Comparison of ENCODE assay signal across 39 cellular contexts in genomic region chr6:110643175-110643574, GRCh38.
A peak's percentile ranks its signal among the peaks of the same experiment; 100 is the strongest.
DNase-seq lines count a peak whose midpoint lies in the region; ATAC-seq and TF ChIP-seq lines count a peak whose summit lies in the region.
"Had no signal": no experiment of that assay in that cellular context is flagged by ENCODE, and none has a peak within 500 bp of the region (broad histone marks: within the 10 kb centered on the region; RNA-seq: fewer than 3 reads in every experiment).

No MANE protein-coding gene starts in this region.

- CTCF ChIA-PET in mammary epithelial cell (lab: Charles Lee; ENCODE audit: low non-redundant PET): no interaction called here
- CTCF ChIA-PET in MCF 10A (lab: Yijun Ruan, JAX): interaction anchor here (0.6 to 0.9 kb wide), 3 partner anchors 39 to 110 kb away, joined by 3 to 6 read pairs (median 3); no protein-coding TSS in a partner anchor
- CTCF ChIA-PET in naive thymus-derived CD4-positive, alpha-beta T cell (lab: Charles Lee): no interaction called here

- H4K20me1 ChIP-seq in mammary epithelial cell (ENCODE audit: insufficient read depth, low read length): no peaks in the 10 kb centered on the region

- no peaks in the 10 kb centered on the region for H3K9me3 ChIP-seq in mammary epithelial cell (replicated peaks; ENCODE audit: insufficient read depth, low read length)
- no peaks in the 10 kb centered on the region for H3K9me3 ChIP-seq in naive thymus-derived CD4-positive, alpha-beta T cell (ENCODE audit: control insufficient read depth in 2 of 3, low read length in 3 of 3)
- peaks cover 0 to 3% (median 0%) of the 10 kb centered on the region in 11 donors for H3K9me3 ChIP-seq in heart right ventricle
- H3K9me3 ChIP-seq: A549, ascending aorta, esophagus muscularis mucosa, HAP-1, ovary, right atrium auricular region, suprapubic skin, upper lobe of right lung had no signal

- in situ Hi-C loops in mammary epithelial cell (cut with MboI; ENCODE audit: low sequenced_read_pairs in 2 of 2): no loop called here

- H3K9me3 Mint-ChIP-seq in MCF 10A (ENCODE audit: unreplicated experiment): no peaks in the 10 kb centered on the region
- peaks cover 0 to 3% (median 0%) of the 10 kb centered on the region in 11 donors for H3K9me3 Mint-ChIP-seq in naive thymus-derived CD4-positive, alpha-beta T cell
- H3K9me3 Mint-ChIP-seq: activated CD4-positive, alpha-beta T cell treated with anti-CD3 and anti-CD28 coated beads, Interleukin-2, amount 10 ng/mL, durations not matched to agents 24 days and 14 days; CD8-positive, alpha-beta T cell; central memory CD8-positive, alpha-beta T cell; memory B cell; neural crest cell had no signal

- H3K36me3 ChIP-seq in mammary epithelial cell (ENCODE audit: insufficient read depth, low read length) (no peaks in the 10 kb centered on the region), heart right ventricle (peaks cover 0 to 16% (median 6%) of the 10 kb centered on the region in 9 donors)
- peaks cover 0 to 12% (median 0%) of the 10 kb centered on the region in 3 experiments for H3K36me3 ChIP-seq in naive thymus-derived CD4-positive, alpha-beta T cell (ENCODE audit: control insufficient read depth in 2 of 3, insufficient read depth in 3 of 3, low read length in 3 of 3)
- H3K36me3 ChIP-seq: HAP-1, ovary had no signal

- H3K4me3 ChIP-seq in mammary epithelial cell (replicated peaks in 1 of 3; ENCODE audit: insufficient read depth in 1 of 3, low read depth in 2 of 3, low read length in 3 of 3): no peak overlapping the region
- no peak overlapping the region for H3K4me3 ChIP-seq in fibroblast of mammary gland (ENCODE audit: control insufficient read depth, low read depth, low read length)
- no peak overlapping the region for H3K4me3 ChIP-seq in naive thymus-derived CD4-positive, alpha-beta T cell (ENCODE audit: low read length)
- no peak overlapping the region for H3K4me3 ChIP-seq in heart right ventricle
- H3K4me3 ChIP-seq: A549, ascending aorta, esophagus muscularis mucosa, HAP-1, ovary, right atrium auricular region, smooth muscle cell, suprapubic skin, upper lobe of right lung had no signal

- no peak for ATAC-seq in naive thymus-derived CD4-positive, alpha-beta T cell
- no peak for ATAC-seq in heart right ventricle
- ATAC-seq: A549; CD8-positive, alpha-beta T cell; left lobe of liver; upper lobe of right lung had no signal

- intact Hi-C loops in mammary epithelial cell (cut with micrococcal nuclease) (no loop called here), MCF 10A (cut with micrococcal nuclease) (no loop called here), heart right ventricle (cut with DNase I) (no loop called here)
- intact Hi-C loops in naive thymus-derived CD4-positive, alpha-beta T cell (cut with micrococcal nuclease): no loop called here

- H3K9ac ChIP-seq in mammary epithelial cell (ENCODE audit: insufficient read depth, low read length): no peak overlapping the region
- H3K9ac ChIP-seq: KMS-11 had no signal

- H3K27ac ChIP-seq in mammary epithelial cell (ENCODE audit: insufficient read depth, low read depth, low read length) (no peak overlapping the region), heart right ventricle (no peak overlapping the region)
- H3K27ac ChIP-seq in naive thymus-derived CD4-positive, alpha-beta T cell (ENCODE audit: low read depth, low read length): no peak overlapping the region
- H3K27ac ChIP-seq: A549, ascending aorta, esophagus muscularis mucosa, HL-60, KMS-11, ovary, right atrium auricular region, suprapubic skin, upper lobe of right lung, WERI-Rb-1 had no signal

- WGBS in mammary epithelial cell (ENCODE audit: low coverage, missing lambda C conversion rate): 74% methylated on average over 2 of the region's 2 CpGs
- WGBS in heart right ventricle, 2 donors: 93 to 95% methylated on average over 2 of the region's 2 CpGs

- H3K27ac Mint-ChIP-seq in MCF 10A (ENCODE audit: low read depth, unreplicated experiment): no peak overlapping the region
- H3K27ac Mint-ChIP-seq in naive thymus-derived CD4-positive, alpha-beta T cell: no peak overlapping the region
- H3K27ac Mint-ChIP-seq: activated CD4-positive, alpha-beta T cell treated with anti-CD3 and anti-CD28 coated beads, Interleukin-2, amount 10 ng/mL, durations not matched to agents 24 days and 14 days; activated naive CD8-positive, alpha-beta T cell; CD8-positive, alpha-beta T cell; dendritic cell treated with granulocyte-macrophage colony-stimulating factor and Interleukin-4, amounts not matched to agents 40 ng/mL and 50 ng/mL, for 4 days; endodermal cell had no signal

- dilution Hi-C loops in mammary epithelial cell (cut with HindIII; ENCODE audit: low sequenced_read_pairs): no loop called here

- H3K4me2 ChIP-seq in mammary epithelial cell (ENCODE audit: insufficient read depth, low read depth, low read length): no peak overlapping the region
- H3K4me2 ChIP-seq: A549, KMS-11, smooth muscle cell had no signal

- DNase-seq in mammary epithelial cell: peak; percentile 44
- DNase-seq in MCF 10A (ENCODE audit: unreplicated experiment): no peak
- peak; percentile 28 for DNase-seq in amniotic epithelial cell (ENCODE audit: low read depth)
- DNase-seq in fibroblast of mammary gland (ENCODE audit: low read depth): peak; percentile 33
- DNase-seq in NCI-H2081 treated with DMSO at 0.1 percent for 48 hours (lab: John Stamatoyannopoulos, UW): no peak
- no peak for DNase-seq in NCI-H2081 (lab: John Stamatoyannopoulos, UW)
- DNase-seq in naive thymus-derived CD4-positive, alpha-beta T cell: no peak
- DNase-seq in heart right ventricle: no peak
- DNase-seq: activated CD4-positive, alpha-beta T cell treated with anti-CD3 and anti-CD28 coated beads, Interleukin-2, amount 10 ng/mL, durations not matched to agents 24 days and 14 days; activated CD8-positive, alpha-beta memory T cell treated with anti-CD3 and anti-CD28 coated beads for 24 hours; activated effector memory CD4-positive, alpha-beta T cell treated with anti-CD3 and anti-CD28 coated beads, Interleukin-2, amount 50 U/mL, for 16 hours; activated T-cell treated with anti-CD3 and anti-CD28 coated beads for 4 hours; CD8-positive, alpha-beta T cell; endodermal cell; NCI-H1417 treated with DMSO at 0.1 percent for 48 hours; NCI-H2029 treated with DMSO at 0.1 percent for 48 hours; NCI-H2227 treated with DMSO at 0.1 percent for 48 hours; NCI-H526; ovary; SHP77; stimulated activated naive CD4-positive, alpha-beta T cell treated with Interleukin-2 at 50 U/mL for 16 hours; T-helper 9 cell; upper lobe of right lung; WERI-Rb-1 had no signal

- no peaks in the 10 kb centered on the region for H3K27me3 Mint-ChIP-seq in MCF 10A (ENCODE audit: insufficient read depth, unreplicated experiment)
- no peaks in the 10 kb centered on the region for H3K27me3 Mint-ChIP-seq in naive thymus-derived CD4-positive, alpha-beta T cell
- H3K27me3 Mint-ChIP-seq: activated CD4-positive, alpha-beta T cell treated with anti-CD3 and anti-CD28 coated beads, Interleukin-2, amount 10 ng/mL, durations not matched to agents 24 days and 14 days; activated naive CD8-positive, alpha-beta T cell; central memory CD8-positive, alpha-beta T cell; dendritic cell treated with granulocyte-macrophage colony-stimulating factor and Interleukin-4, amounts not matched to agents 40 ng/mL and 50 ng/mL, for 4 days; memory B cell had no signal

- H3K4me1 Mint-ChIP-seq in MCF 10A (ENCODE audit: insufficient read depth, unreplicated experiment): peaks cover 7% of the 10 kb centered on the region
- H3K4me1 Mint-ChIP-seq in naive thymus-derived CD4-positive, alpha-beta T cell: peaks cover 0 to 11% (median 0%) of the 10 kb centered on the region in 7 donors
- H3K4me1 Mint-ChIP-seq: central memory CD8-positive, alpha-beta T cell; neural crest cell had no signal

- peaks cover 12% of the 10 kb centered on the region for H3K36me3 Mint-ChIP-seq in MCF 10A (ENCODE audit: insufficient read depth, unreplicated experiment)
- H3K36me3 Mint-ChIP-seq in naive thymus-derived CD4-positive, alpha-beta T cell: peaks cover 4 to 52% (median 33%) of the 10 kb centered on the region in 5 donors

- TF ChIP-seq CTCF in mammary epithelial cell (conservative IDR thresholded peaks at IDR 0.05 in 1 of 2, IDR thresholded peaks at IDR 0.05 in 1 of 2; ENCODE audit: extremely low read depth in 1 of 2, insufficient read depth in 1 of 2, low read depth in 1 of 2, low read length in 2 of 2) (no peak), MCF 10A (IDR thresholded peaks at IDR 0.05; ENCODE audit: unreplicated experiment) (no peak), fibroblast of mammary gland (conservative IDR thresholded peaks at IDR 0.05; ENCODE audit: control insufficient read depth, insufficient read depth, low read depth, low read length) (no peak), heart right ventricle (IDR thresholded peaks at IDR 0.05) (no peak)

- POLR2A ChIA-PET in MCF 10A (lab: Yijun Ruan, JAX): interaction anchor here (0.7 kb wide), 1 partner anchor 305 kb away, joined by 3 read pairs; no protein-coding TSS in a partner anchor
- POLR2A ChIA-PET in naive thymus-derived CD4-positive, alpha-beta T cell (lab: Charles Lee): no interaction called here

- H3K27me3 ChIP-seq in mammary epithelial cell (ENCODE audit: insufficient read depth, low read length) (no peaks in the 10 kb centered on the region), heart right ventricle (no peaks in the 10 kb centered on the region)
- H3K27me3 ChIP-seq in naive thymus-derived CD4-positive, alpha-beta T cell (ENCODE audit: control insufficient read depth in 2 of 2, insufficient read depth in 2 of 2, low read length in 2 of 2): no peaks in the 10 kb centered on the region
- H3K27me3 ChIP-seq: ascending aorta, esophagus muscularis mucosa, ovary, right atrium auricular region, suprapubic skin, upper lobe of right lung had no signal

- no peaks in the 10 kb centered on the region for H3K79me2 ChIP-seq in mammary epithelial cell (ENCODE audit: insufficient read depth, low read length)

- H3K4me3 Mint-ChIP-seq in MCF 10A (ENCODE audit: unreplicated experiment): no peak overlapping the region
- H3K4me3 Mint-ChIP-seq in naive thymus-derived CD4-positive, alpha-beta T cell: no peak overlapping the region
- H3K4me3 Mint-ChIP-seq: activated CD4-positive, alpha-beta T cell treated with anti-CD3 and anti-CD28 coated beads, Interleukin-2, amount 10 ng/mL, durations not matched to agents 24 days and 14 days; activated naive CD8-positive, alpha-beta T cell; CD8-positive, alpha-beta T cell; central memory CD8-positive, alpha-beta T cell; dendritic cell treated with granulocyte-macrophage colony-stimulating factor and Interleukin-4, amounts not matched to agents 40 ng/mL and 50 ng/mL, for 4 days; endodermal cell; memory B cell; neural crest cell had no signal

- BruUV-seq in mammary epithelial cell (replicated peaks; lab: Mats Ljungman, UMichigan) (no TSS peak), MCF 10A (replicated peaks; lab: Mats Ljungman, UMichigan) (no TSS peak)

- H3K4me1 ChIP-seq in mammary epithelial cell (ENCODE audit: insufficient read depth, low read length) (peaks cover 3% of the 10 kb centered on the region), heart right ventricle (peaks cover 0 to 10% (median 0%) of the 10 kb centered on the region in 9 donors)
- H3K4me1 ChIP-seq in naive thymus-derived CD4-positive, alpha-beta T cell (ENCODE audit: control insufficient read depth in 2 of 2, insufficient read depth in 2 of 2, low read length in 2 of 2): no peaks in the 10 kb centered on the region
- H3K4me1 ChIP-seq: ascending aorta, esophagus muscularis mucosa, HAP-1, right atrium auricular region, suprapubic skin, upper lobe of right lung had no signal

- no peak overlapping the region for H2AFZ ChIP-seq in mammary epithelial cell (ENCODE audit: low read depth, low read length)

Comparison
In these comparisons a context has a peak if more than half of its experiments do, and no peak if none do; other contexts are left out.
1. DNase-seq: peak in mammary epithelial cell (single experiment), amniotic epithelial cell (single experiment) and fibroblast of mammary gland (single experiment); none in MCF 10A (single experiment), NCI-H2081 treated with DMSO at 0.1 percent for 48 hours (single experiment), NCI-H2081 (0 of 2), naive thymus-derived CD4-positive, alpha-beta T cell (0 of 9) and heart right ventricle (0 of 2).